In the genomic region with DNA sequence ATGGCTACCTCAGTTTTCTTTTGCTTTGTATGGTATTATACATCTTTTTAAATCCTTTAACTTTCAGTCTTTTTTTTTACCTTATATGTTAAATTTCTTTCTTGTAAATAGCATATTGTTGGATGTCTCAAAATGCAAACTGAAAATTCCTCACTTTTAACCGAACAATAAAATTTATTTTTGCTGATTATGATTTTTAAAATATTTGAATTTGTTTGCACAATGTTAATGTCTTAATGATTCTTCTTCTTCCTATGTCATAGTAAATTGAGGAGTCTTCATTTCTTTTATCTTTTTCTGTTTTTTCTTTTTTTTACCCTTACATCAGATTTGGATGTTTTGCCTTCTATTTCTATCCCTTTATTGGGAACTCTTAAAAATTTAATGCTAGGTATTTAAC, we compare ENCODE assay signal across 23 cellular contexts.
DNase-seq lines count a peak whose midpoint lies in the region; ATAC-seq, FAIRE-seq and TF ChIP-seq lines count a peak whose summit lies in the region.
"Had no signal": no experiment of that assay in that cellular context is flagged by ENCODE, and none has a peak within 500 bp of the region (broad histone marks: within the 10 kb centered on the region; RNA-seq: fewer than 3 reads in every experiment).

No MANE protein-coding gene starts in this region.

- no peak overlapping the region for H2AFZ ChIP-seq in HepG2 (ENCODE audit: low read length)

- H3K36me3 ChIP-seq in HepG2 (replicated peaks in 1 of 2; ENCODE audit: control insufficient read depth in 1 of 2, insufficient read depth in 2 of 2, low read length in 2 of 2) (no peaks in the 10 kb centered on the region), right lobe of liver (no peaks in the 10 kb centered on the region), sigmoid colon (no peaks in the 10 kb centered on the region)
- H3K36me3 ChIP-seq: BLaER1 treated with 17β-estradiol and CSF1 and Interleukin-3, amounts not matched to agents 10 nM and 100 nM had no signal

- H4K20me1 ChIP-seq in HepG2 (ENCODE audit: insufficient read depth, low read length), result no peaks in the 10 kb centered on the region
- H4K20me1 ChIP-seq: BLaER1 treated with 17β-estradiol and CSF1 and Interleukin-3, amounts not matched to agents 10 nM and 100 nM had no signal

- no peaks in the 10 kb centered on the region for H3K27me3 ChIP-seq in HepG2 (ENCODE audit: control insufficient read depth in 1 of 2, insufficient read depth in 2 of 2, low read length in 2 of 2)
- H3K27me3 ChIP-seq in right lobe of liver, result no peaks in the 10 kb centered on the region
- H3K27me3 ChIP-seq in sigmoid colon, result no peaks in the 10 kb centered on the region
- H3K27me3 ChIP-seq: BLaER1 treated with 17β-estradiol and CSF1 and Interleukin-3, amounts not matched to agents 10 nM and 100 nM had no signal

- H3K27ac ChIP-seq in HepG2 (ENCODE audit: extremely low read length, insufficient read depth, low read length) (no peak overlapping the region), right lobe of liver (no peak overlapping the region), sigmoid colon (no peak overlapping the region)
- H3K27ac ChIP-seq: 22Rv1; A549; BLaER1 treated with 17β-estradiol and CSF1 and Interleukin-3, amounts not matched to agents 10 nM and 100 nM; C4-2B had no signal

- H3K36me3 Mint-ChIP-seq in T-helper 17 cell (ENCODE audit: low read depth), result no peaks in the 10 kb centered on the region
- H3K36me3 Mint-ChIP-seq: CD8-positive, alpha-beta T cell had no signal

- no peak for FAIRE-seq in HepG2 (lab: Jason Lieb, UNC)
- peak; percentile 21 for FAIRE-seq in endometrium (lab: Jason Lieb, UNC)
- peak; percentile 68 for FAIRE-seq in islet of Langerhans (lab: Jason Lieb, UNC)
- FAIRE-seq: D721Med, G401.6, GM12891, GM18507 had no signal

- H3K27ac Mint-ChIP-seq in T-helper 17 cell, result no peak overlapping the region
- H3K27ac Mint-ChIP-seq: B cell; CD4-positive, alpha-beta T cell; CD8-positive, alpha-beta T cell had no signal

- no peak for DNase-seq in HepG2 (ENCODE audit: low spot score)
- DNase-seq in right lobe of liver, result no peak
- no peak for DNase-seq in T-helper 17 cell
- DNase-seq in sigmoid colon, result no peak
- DNase-seq: AML-193; Caco-2; Calu3; CD4-positive, alpha-beta T cell; CD8-positive, alpha-beta T cell; DMS79 treated with DMSO at 0.1 percent for 48 hours; GF-D8 had no signal

- in situ Hi-C loops in HepG2 (cut with HindIII; ENCODE audit: extremely low pct_ligation_motif_present, low pct_unique_long_range_greater_than_20kb), result no loop called here

- peaks cover 22% of the 10 kb centered on the region for H3K9me3 ChIP-seq in HepG2 (ENCODE audit: low read length)
- H3K9me3 ChIP-seq in right lobe of liver, result no peaks in the 10 kb centered on the region
- H3K9me3 ChIP-seq in T-helper 17 cell (ENCODE audit: control insufficient read depth, low read length, poor library complexity, severe bottlenecking), result no peaks in the 10 kb centered on the region
- no peaks in the 10 kb centered on the region for H3K9me3 ChIP-seq in sigmoid colon
- H3K9me3 ChIP-seq: Caco-2 had no signal

- no TSS peak for BruUV-seq in HepG2 (replicated peaks; lab: Mats Ljungman, UMichigan)

- POLR2A ChIA-PET in HepG2 (lab: Yijun Ruan, JAX), result no interaction called here

- TF ChIP-seq POLR2A in HepG2 (IDR thresholded peaks at IDR 0.05; ENCODE audit: insufficient read depth in 1 of 2, low read depth in 2 of 2, low read length in 2 of 2), result no peak
- TF ChIP-seq POLR2A in right lobe of liver (IDR thresholded peaks at IDR 0.05), result no peak
- no peak for TF ChIP-seq POLR2A in sigmoid colon (IDR thresholded peaks at IDR 0.05)

- no peak for TF ChIP-seq RAD21 in HepG2 (CRISPR knock-in tag; IDR thresholded peaks at IDR 0.05)

- WGBS in HepG2 (ENCODE audit: low lambda C conversion rate), result 1% methylated on average over 1 of the region's 1 CpG
- 44% methylated on average over 1 of the region's 1 CpG for WGBS in right lobe of liver (ENCODE audit: insufficient coverage, low coverage, low lambda C conversion rate, missing lambda C conversion rate)
- 75 to 85% methylated on average over 1 of the region's 1 CpG for WGBS in sigmoid colon, 2 donors

- H3K4me1 ChIP-seq in HepG2 (ENCODE audit: insufficient read depth, low read length) (no peaks in the 10 kb centered on the region), right lobe of liver (no peaks in the 10 kb centered on the region), sigmoid colon (no peaks in the 10 kb centered on the region)
- H3K4me1 ChIP-seq: A549; BLaER1 treated with 17β-estradiol and CSF1 and Interleukin-3, amounts not matched to agents 10 nM and 100 nM; Caco-2 had no signal

- no peak overlapping the region for H3K4me3 Mint-ChIP-seq in T-helper 17 cell
- H3K4me3 Mint-ChIP-seq: B cell; CD4-positive, alpha-beta T cell; CD8-positive, alpha-beta T cell had no signal

- H3K4me3 ChIP-seq in HepG2 (replicated peaks in 1 of 3; ENCODE audit: insufficient read depth in 1 of 3, low read depth in 2 of 3, low read length in 3 of 3) (no peak overlapping the region), right lobe of liver (no peak overlapping the region), sigmoid colon (no peak overlapping the region)
- H3K4me3 ChIP-seq: A549; BLaER1 treated with 17β-estradiol and CSF1 and Interleukin-3, amounts not matched to agents 10 nM and 100 nM had no signal

- H3K79me2 ChIP-seq in HepG2 (ENCODE audit: insufficient read depth, low read length), result no peaks in the 10 kb centered on the region

- H3K9ac ChIP-seq in HepG2 (ENCODE audit: insufficient read depth, low read depth, low read length), result no peak overlapping the region
- H3K9ac ChIP-seq: BLaER1 treated with 17β-estradiol and CSF1 and Interleukin-3, amounts not matched to agents 10 nM and 100 nM had no signal

- TF ChIP-seq EP300 in HepG2 (IDR thresholded peaks at IDR 0.05; ENCODE audit: low read depth in 2 of 2, low read length in 2 of 2) (no peak), HepG2 (CRISPR knock-in tag; IDR thresholded peaks at IDR 0.05; ENCODE audit: borderline replicate concordance) (no peak), sigmoid colon (IDR thresholded peaks at IDR 0.05) (no peak)

- H3K4me2 ChIP-seq in HepG2 (ENCODE audit: low read depth, low read length), result no peak overlapping the region
- H3K4me2 ChIP-seq: A549; BLaER1 treated with 17β-estradiol and CSF1 and Interleukin-3, amounts not matched to agents 10 nM and 100 nM had no signal

- ATAC-seq in HepG2, result no peak
- no peak for ATAC-seq in right lobe of liver
- ATAC-seq in T-helper 17 cell, result no peak
- ATAC-seq in HG03457 (IDR thresholded peaks at IDR 0.05; ENCODE audit: unreplicated experiment), result no peak
- ATAC-seq: A549; CD8-positive, alpha-beta T cell had no signal

- TF ChIP-seq CTCF in HepG2 (CRISPR knock-in tag; IDR thresholded peaks at IDR 0.05), result no peak
- TF ChIP-seq CTCF in right lobe of liver (IDR thresholded peaks at IDR 0.05), result no peak
- no peak for TF ChIP-seq CTCF in sigmoid colon (IDR thresholded peaks at IDR 0.05)

- intact Hi-C loops in HepG2 (cut with micrococcal nuclease; ENCODE audit: unreplicated experiment), result no loop called here
- intact Hi-C loops in right lobe of liver (cut with DNase I), result no loop called here
- intact Hi-C loops in sigmoid colon (cut with DNase I), result no loop called here

- H3K4me1 Mint-ChIP-seq in T-helper 17 cell, result no peaks in the 10 kb centered on the region
- H3K4me1 Mint-ChIP-seq: B cell had no signal

- CTCF ChIA-PET in HepG2 (lab: Yijun Ruan, JAX; ENCODE audit: low intra/inter-chr PET ratio, low total read pairs), result no interaction called here

- H3K27me3 Mint-ChIP-seq in T-helper 17 cell, result peaks cover 15% of the 10 kb centered on the region
- H3K27me3 Mint-ChIP-seq: B cell had no signal

TF ChIP-seq in HepG2, 621 proteins besides CTCF, POLR2A, EP300 and RAD21:
- TF ChIP-seq EEA1 (CRISPR knock-in tag; IDR thresholded peaks at IDR 0.05; ENCODE audit: borderline replicate concordance) (no peak), KDM3A (CRISPR knock-in tag; IDR thresholded peaks at IDR 0.05; ENCODE audit: low read depth) (no peak), CEBPB (IDR thresholded peaks at IDR 0.05; ENCODE audit: borderline replicate concordance, low read depth, low read length) (no peak), DNMT3B (CRISPR knock-in tag; conservative IDR thresholded peaks at IDR 0.05) (no peak), ZNF761 (CRISPR knock-in tag; conservative IDR thresholded peaks at IDR 0.05) (no peak), MNT (IDR thresholded peaks at IDR 0.05) (no peak), MAFF (IDR thresholded peaks at IDR 0.05; ENCODE audit: low read depth, low read length) (peak; percentile 40; the same call in 1 of the 2 replicates), MAFK (conservative IDR thresholded peaks at IDR 0.05 in 1 of 2, IDR thresholded peaks at IDR 0.05 in 1 of 2; ENCODE audit: low read length in 2 of 2) (peak; percentile 27 to 60; a peak in 2 of 4 replicates), EZH2 (conservative IDR thresholded peaks at IDR 0.05; ENCODE audit: low read depth, low read length) (no peak), SRSF1 (optimal IDR thresholded peaks at IDR 0.05; ENCODE audit: low read depth, low read length) (no peak), JDP2 (CRISPR knock-in tag; IDR thresholded peaks at IDR 0.05; ENCODE audit: borderline replicate concordance) (no peak), MAX (IDR thresholded peaks at IDR 0.05) (no peak)
TF ChIP-seq in HepG2: peak in this region for 2.
